Comparison of ENCODE assay signal across 28 cellular contexts in the genomic region with DNA sequence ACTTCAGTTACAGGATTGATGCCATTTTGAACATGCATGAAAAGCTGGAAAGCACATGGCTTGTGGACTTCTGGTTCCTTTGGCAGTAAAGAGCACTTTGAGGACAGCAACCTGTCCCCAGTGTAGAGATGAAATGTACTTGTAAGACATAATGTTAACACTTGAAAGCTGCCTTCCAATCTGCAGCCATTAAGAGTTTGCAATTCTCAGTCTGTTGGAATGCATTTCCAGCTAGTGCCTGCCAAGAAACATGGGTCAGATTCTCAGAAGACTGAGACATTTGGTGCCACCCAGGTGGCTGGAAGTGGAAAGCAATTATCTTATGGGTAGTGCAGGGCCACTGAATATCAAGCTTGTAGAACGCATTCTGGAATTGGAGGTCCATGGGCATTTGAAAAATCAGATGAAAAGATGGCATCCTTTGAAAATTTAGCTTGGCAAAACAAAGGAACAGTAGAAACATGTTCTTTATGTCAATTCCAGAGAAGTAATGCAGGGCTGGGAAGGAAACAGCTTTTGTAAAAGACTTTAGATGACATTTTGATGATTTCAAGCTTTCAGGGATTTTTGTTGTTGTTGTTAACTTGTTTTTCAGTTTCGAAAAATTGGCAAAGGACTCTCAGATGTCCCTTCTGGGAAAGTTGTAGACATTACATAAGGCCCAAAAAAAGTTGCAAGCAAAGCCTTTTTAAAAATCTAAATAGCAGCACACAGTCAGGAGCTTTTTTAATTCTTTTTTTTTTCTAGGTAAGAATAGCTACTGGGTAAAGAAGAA.
DNase-seq lines count a peak whose midpoint lies in the region; ATAC-seq and TF ChIP-seq lines count a peak whose summit lies in the region.
"Had no signal": no experiment of that assay in that cellular context is flagged by ENCODE, and none has a peak within 500 bp of the region (broad histone marks: within the 10 kb centered on the region; RNA-seq: fewer than 3 reads in every experiment).

No MANE protein-coding gene starts in this region.

- H3K27ac Mint-ChIP-seq in brain, result peak overlapping the region in 3 of 5 experiments; percentile 53 to 93 (median 61)
- no peak overlapping the region for H3K27ac Mint-ChIP-seq in activated naive CD4-positive, alpha-beta T cell treated with anti-CD3 and anti-CD28 coated beads, Interleukin-2, amount 10 ng/mL, durations not matched to agents 7 days and 5 days
- H3K27ac Mint-ChIP-seq: activated CD4-positive, alpha-beta memory T cell treated with anti-CD3 and anti-CD28 coated beads, Interleukin-2, amount 10 ng/mL, durations not matched to agents 7 days and 5 days; activated naive CD8-positive, alpha-beta T cell; activated T-helper 17 cell treated with anti-CD3 and anti-CD28 coated beads, Interleukin-2, amount 50 U/mL, for 72 hours; neural progenitor cell; stimulated activated naive CD8-positive, alpha-beta T cell treated with anti-CD3 and anti-CD28 coated beads, Interleukin-15, Interleukin-2, amounts not matched to agents 100 ng/mL and 50 ng/mL, for 24 hours had no signal

- peaks cover 6% of the 10 kb centered on the region; the same call in 1 of the 2 replicates for H3F3A ChIP-seq in GM23248 (ENCODE audit: insufficient read depth)

- no peaks in the 10 kb centered on the region for H3K27me3 ChIP-seq in GM23248 (replicated peaks; ENCODE audit: insufficient read depth)
- no peaks in the 10 kb centered on the region for H3K27me3 ChIP-seq in gastroesophageal sphincter
- no peaks in the 10 kb centered on the region for H3K27me3 ChIP-seq in subcutaneous abdominal adipose tissue (ENCODE audit: control insufficient read depth in 5 of 5, insufficient read depth in 4 of 5, low read length in 5 of 5)
- H3K27me3 ChIP-seq in ovary, result no peaks in the 10 kb centered on the region
- H3K27me3 ChIP-seq: neural progenitor cell had no signal

- H3K4me3 ChIP-seq in GM23248 (no peak overlapping the region), gastroesophageal sphincter (no peak overlapping the region), subcutaneous abdominal adipose tissue (ENCODE audit: low read depth in 1 of 5, low read length in 5 of 5) (no peak overlapping the region), ovary (no peak overlapping the region)
- H3K4me3 ChIP-seq: neural progenitor cell had no signal

- no peaks in the 10 kb centered on the region for H3K79me2 ChIP-seq in GM23248 (ENCODE audit: insufficient read depth)

- TF ChIP-seq EP300 in gastroesophageal sphincter (IDR thresholded peaks at IDR 0.05), result no peak
- TF ChIP-seq EP300 in ovary (IDR thresholded peaks at IDR 0.05), result no peak

- ATAC-seq in gastroesophageal sphincter, result peak; percentile 48
- ATAC-seq: activated T-helper 17 cell treated with anti-CD3 and anti-CD28 coated beads, Interleukin-2, amount 50 U/mL, for 72 hours; esophagus mucosa; HCT116 had no signal

- H3K4me1 ChIP-seq in GM23248 (ENCODE audit: insufficient read depth), result peaks cover 4% of the 10 kb centered on the region
- H3K4me1 ChIP-seq in gastroesophageal sphincter, result peaks cover 0 to 6% (median 0%) of the 10 kb centered on the region in 3 donors
- peaks cover 2 to 31% (median 25%) of the 10 kb centered on the region in 5 donors for H3K4me1 ChIP-seq in subcutaneous abdominal adipose tissue (ENCODE audit: control insufficient read depth in 5 of 5, insufficient read depth in 5 of 5, low read length in 5 of 5)
- peaks cover 14% of the 10 kb centered on the region for H3K4me1 ChIP-seq in ovary (ENCODE audit: insufficient read depth)

- CTCF ChIA-PET in activated naive CD4-positive, alpha-beta T cell treated with anti-CD3 and anti-CD28 coated beads, Interleukin-2, amount 10 ng/mL, durations not matched to agents 7 days and 5 days (lab: Charles Lee), result interaction anchor here (0.8 to 1.1 kb wide), 2 partner anchors 30 to 36 kb away, joined by 3 read pairs; no protein-coding TSS in a partner anchor

- in situ Hi-C loops in GM23248 (cut with MboI), result no loop called here

- H3K36me3 ChIP-seq in GM23248 (ENCODE audit: low read depth), result no peaks in the 10 kb centered on the region
- no peaks in the 10 kb centered on the region for H3K36me3 ChIP-seq in gastroesophageal sphincter
- H3K36me3 ChIP-seq in subcutaneous abdominal adipose tissue (ENCODE audit: control insufficient read depth in 5 of 5, insufficient read depth in 5 of 5, low read length in 5 of 5), result no peaks in the 10 kb centered on the region
- no peaks in the 10 kb centered on the region for H3K36me3 ChIP-seq in ovary
- H3K36me3 ChIP-seq: neural progenitor cell had no signal

- TF ChIP-seq CTCF in brain (conservative IDR thresholded peaks at IDR 0.05), result no peak
- no peak for TF ChIP-seq CTCF in gastroesophageal sphincter (IDR thresholded peaks at IDR 0.05)
- no peak for TF ChIP-seq CTCF in ovary (IDR thresholded peaks at IDR 0.05)

- H3K27ac ChIP-seq in GM23248 (no peak overlapping the region), gastroesophageal sphincter (no peak overlapping the region), subcutaneous abdominal adipose tissue (ENCODE audit: low read depth, low read length) (peak overlapping the region; percentile 22), ovary (peak overlapping the region in 1 of 2 donors; percentile 31)
- H3K27ac ChIP-seq: neural progenitor cell had no signal

- no peaks in the 10 kb centered on the region for H4K20me1 ChIP-seq in GM23248 (ENCODE audit: insufficient read depth)

- intact Hi-C loops in ovary (cut with DNase I), result no loop called here

- H3K4me1 Mint-ChIP-seq in brain, result peaks cover 16% of the 10 kb centered on the region
- H3K4me1 Mint-ChIP-seq in activated naive CD4-positive, alpha-beta T cell treated with anti-CD3 and anti-CD28 coated beads, Interleukin-2, amount 10 ng/mL, durations not matched to agents 7 days and 5 days, result no peaks in the 10 kb centered on the region
- H3K4me1 Mint-ChIP-seq: activated CD4-positive, alpha-beta memory T cell treated with anti-CD3 and anti-CD28 coated beads, Interleukin-2, amount 10 ng/mL, durations not matched to agents 7 days and 5 days; activated T-helper 17 cell treated with anti-CD3 and anti-CD28 coated beads, Interleukin-2, amount 50 U/mL, for 72 hours had no signal

- peak; percentile 58 for DNase-seq in GM23248
- DNase-seq in activated naive CD4-positive, alpha-beta T cell treated with anti-CD3 and anti-CD28 coated beads, Interleukin-2, amount 10 ng/mL, durations not matched to agents 7 days and 5 days, result no peak
- DNase-seq in NOMO-1 treated with dmso at 0.1 percent for 144 hours (lab: John Stamatoyannopoulos, UW; ENCODE audit: unreplicated experiment), result no peak
- no peak for DNase-seq in ovary
- DNase-seq: activated CD4-positive, alpha-beta memory T cell treated with anti-CD3 and anti-CD28 coated beads, Interleukin-2, amount 10 ng/mL, durations not matched to agents 7 days and 5 days; activated CD8-positive, alpha-beta memory T cell treated with anti-CD3 and anti-CD28 coated beads, Interleukin-2, amount 50 U/mL, for 48 hours; anterior cingulate cortex; C1 segment of cervical spinal cord; central memory CD4-positive, alpha-beta T cell; hypothalamus; Kasumi-1; mesendoderm; NCI-H1436; NCI-H2081; NCI-H345; NCI-H69; posterior cingulate gyrus; SHP77; stimulated activated CD4-positive, alpha-beta T cell treated with anti-CD3 and anti-CD28 coated beads, Interleukin-1b, Interleukin-23, amount 100 ng/mL, for 48 hours had no signal

- no peak overlapping the region for H3K9ac ChIP-seq in GM23248
- H3K9ac ChIP-seq in subcutaneous abdominal adipose tissue (ENCODE audit: low read length in 5 of 5), result no peak overlapping the region
- H3K9ac ChIP-seq: neural progenitor cell had no signal

- 27 to 47% methylated on average over 2 of the region's 2 CpGs for WGBS in GM23248 (ENCODE audit: low coverage in 1 of 2, low lambda C conversion rate in 2 of 2, missing lambda C conversion rate in 2 of 2), 2 experiments
- 57 to 72% methylated on average over 2 of the region's 2 CpGs for WGBS in gastroesophageal sphincter (ENCODE audit: low coverage in 1 of 2), 2 donors
- 53 to 64% (median 61%) methylated on average over 2 of the region's 2 CpGs for WGBS in ovary, 3 donors

- H2AFZ ChIP-seq in GM23248, result no peak overlapping the region
- H2AFZ ChIP-seq: neural progenitor cell had no signal

- no peak overlapping the region for H3K4me2 ChIP-seq in GM23248 (ENCODE audit: unreplicated experiment)
- H3K4me2 ChIP-seq: neural progenitor cell had no signal

- no peaks in the 10 kb centered on the region for H3K27me3 Mint-ChIP-seq in brain
- no peaks in the 10 kb centered on the region for H3K27me3 Mint-ChIP-seq in activated naive CD4-positive, alpha-beta T cell treated with anti-CD3 and anti-CD28 coated beads, Interleukin-2, amount 10 ng/mL, durations not matched to agents 7 days and 5 days
- H3K27me3 Mint-ChIP-seq: activated naive CD8-positive, alpha-beta T cell; activated T-helper 17 cell treated with anti-CD3 and anti-CD28 coated beads, Interleukin-2, amount 50 U/mL, for 72 hours; stimulated activated naive CD8-positive, alpha-beta T cell treated with anti-CD3 and anti-CD28 coated beads, Interleukin-15, Interleukin-2, amounts not matched to agents 100 ng/mL and 50 ng/mL, for 24 hours had no signal

- no peaks in the 10 kb centered on the region for H3K9me2 ChIP-seq in GM23248 (ENCODE audit: insufficient read depth)

- no peaks in the 10 kb centered on the region for H3K36me3 Mint-ChIP-seq in brain
- H3K36me3 Mint-ChIP-seq in activated naive CD4-positive, alpha-beta T cell treated with anti-CD3 and anti-CD28 coated beads, Interleukin-2, amount 10 ng/mL, durations not matched to agents 7 days and 5 days, result no peaks in the 10 kb centered on the region
- H3K36me3 Mint-ChIP-seq: activated naive CD8-positive, alpha-beta T cell; neural progenitor cell had no signal

- no peak overlapping the region for H3K4me3 Mint-ChIP-seq in brain
- no peak overlapping the region for H3K4me3 Mint-ChIP-seq in activated naive CD4-positive, alpha-beta T cell treated with anti-CD3 and anti-CD28 coated beads, Interleukin-2, amount 10 ng/mL, durations not matched to agents 7 days and 5 days
- H3K4me3 Mint-ChIP-seq: activated CD4-positive, alpha-beta memory T cell treated with anti-CD3 and anti-CD28 coated beads, Interleukin-2, amount 10 ng/mL, durations not matched to agents 7 days and 5 days; activated naive CD8-positive, alpha-beta T cell; activated T-helper 17 cell treated with anti-CD3 and anti-CD28 coated beads, Interleukin-2, amount 50 U/mL, for 72 hours; neural progenitor cell; stimulated activated naive CD8-positive, alpha-beta T cell treated with anti-CD3 and anti-CD28 coated beads, Interleukin-15, Interleukin-2, amounts not matched to agents 100 ng/mL and 50 ng/mL, for 24 hours had no signal

- H3K9me3 Mint-ChIP-seq in brain, result peaks cover 2 to 18% (median 7%) of the 10 kb centered on the region in 5 experiments
- peaks cover 1% of the 10 kb centered on the region for H3K9me3 Mint-ChIP-seq in activated naive CD4-positive, alpha-beta T cell treated with anti-CD3 and anti-CD28 coated beads, Interleukin-2, amount 10 ng/mL, durations not matched to agents 7 days and 5 days
- H3K9me3 Mint-ChIP-seq: activated CD4-positive, alpha-beta memory T cell treated with anti-CD3 and anti-CD28 coated beads, Interleukin-2, amount 10 ng/mL, durations not matched to agents 7 days and 5 days; stimulated activated naive CD8-positive, alpha-beta T cell treated with anti-CD3 and anti-CD28 coated beads, Interleukin-15, Interleukin-2, amounts not matched to agents 100 ng/mL and 50 ng/mL, for 24 hours had no signal

- TF ChIP-seq POLR2A in gastroesophageal sphincter (IDR thresholded peaks at IDR 0.05) (no peak), ovary (IDR thresholded peaks at IDR 0.05) (no peak)

- no peaks in the 10 kb centered on the region for H3K9me3 ChIP-seq in GM23248 (ENCODE audit: low read depth)
- H3K9me3 ChIP-seq in gastroesophageal sphincter, result peaks cover 0 to 9% (median 0%) of the 10 kb centered on the region in 3 donors
- H3K9me3 ChIP-seq in subcutaneous abdominal adipose tissue (ENCODE audit: control insufficient read depth in 5 of 5, low read length in 5 of 5), result peaks cover 0 to 6% (median 0%) of the 10 kb centered on the region in 5 donors
- H3K9me3 ChIP-seq in ovary, result no peaks in the 10 kb centered on the region
